9 cellular contexts compared by ENCODE assay signal in the genomic region with DNA sequence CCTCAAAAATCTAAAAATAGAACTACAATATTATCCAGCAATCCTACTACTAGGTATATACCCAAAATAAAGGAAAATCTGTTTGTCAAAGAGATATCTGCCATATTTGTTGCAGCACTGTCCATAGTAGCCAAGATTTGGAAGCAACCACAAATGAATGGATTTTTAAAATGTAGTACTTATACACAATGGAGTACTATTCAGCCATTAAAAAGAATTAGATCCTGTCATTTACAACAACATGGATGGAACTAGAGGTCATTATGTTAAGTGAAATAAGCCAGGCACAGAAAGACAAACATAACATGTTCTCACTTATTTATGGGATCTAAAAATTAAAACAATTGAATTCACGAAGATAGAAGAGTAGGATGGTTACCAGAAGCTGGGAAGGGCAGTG.
"Had no signal": no experiment of that assay in that cellular context is flagged by ENCODE, and none has a peak within 500 bp of the region (broad histone marks: within the 10 kb centered on the region; RNA-seq: fewer than 3 reads in every experiment).

No MANE protein-coding gene starts in this region.

- DNase-seq: GM23248, GOT3, H7 had no signal

- ATAC-seq: HCT116, HepG2 had no signal

- H3K36me3 ChIP-seq: HAP-1 had no signal

- FAIRE-seq: HepG2 had no signal

- H3K4me3 ChIP-seq: GM23248, HAP-1 had no signal

- H3K4me1 Mint-ChIP-seq: IgD-negative memory B cell had no signal

- H3K9me3 ChIP-seq: HAP-1 had no signal

- H2AFZ ChIP-seq: GM23248 had no signal

- H3K4me3 Mint-ChIP-seq: IgD-negative memory B cell had no signal

- H3K27ac ChIP-seq: GM23248, HL-60, KMS-11 had no signal

- H3K4me2 ChIP-seq: KMS-11 had no signal

- H3K36me3 Mint-ChIP-seq: IgD-negative memory B cell had no signal

- H3K9ac ChIP-seq: GM23248, KMS-11 had no signal
